1 cellular context compared by ENCODE assay signal in the genomic region with DNA sequence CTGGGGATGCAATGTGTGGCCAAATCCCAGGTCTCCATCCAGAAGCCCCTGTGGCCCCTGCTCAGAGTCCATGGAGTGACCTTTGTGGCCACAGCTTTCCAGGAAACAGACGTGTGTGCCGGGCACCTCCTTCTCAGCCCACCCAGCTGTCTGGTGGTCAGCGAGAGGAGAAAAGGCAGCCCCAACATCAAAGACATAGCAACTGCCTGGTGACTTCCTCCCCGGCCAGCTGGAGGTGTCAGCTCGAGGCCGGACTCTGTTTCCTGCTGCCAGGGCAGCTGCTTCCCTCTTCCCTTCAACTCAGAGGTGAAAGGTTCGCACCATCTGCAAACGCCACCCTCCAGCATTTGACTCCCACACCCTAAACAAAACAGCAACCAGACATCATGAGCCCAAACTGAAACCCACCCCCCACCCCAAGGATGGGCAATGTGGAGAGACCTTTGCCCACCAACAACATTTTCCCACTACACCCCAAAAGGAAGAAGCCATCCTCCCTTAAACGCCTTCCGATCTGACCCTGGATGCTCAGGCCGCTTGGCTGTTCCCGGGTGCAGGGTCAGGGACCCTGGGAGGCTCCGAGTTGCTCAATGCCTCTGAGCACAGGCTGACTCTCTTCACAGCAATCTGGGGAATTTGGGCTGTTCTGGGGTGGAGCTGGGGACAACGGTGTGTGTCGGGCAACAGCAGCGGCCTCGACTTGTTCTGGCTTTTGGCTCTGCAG.
TF ChIP-seq lines count a peak whose summit lies in the region.

No MANE protein-coding gene starts in this region.

TF ChIP-seq in HepG2, 621 proteins besides CTCF, POLR2A, EP300 and RAD21 (continued from another document and continues in another):
- TF ChIP-seq, protein P1, sequence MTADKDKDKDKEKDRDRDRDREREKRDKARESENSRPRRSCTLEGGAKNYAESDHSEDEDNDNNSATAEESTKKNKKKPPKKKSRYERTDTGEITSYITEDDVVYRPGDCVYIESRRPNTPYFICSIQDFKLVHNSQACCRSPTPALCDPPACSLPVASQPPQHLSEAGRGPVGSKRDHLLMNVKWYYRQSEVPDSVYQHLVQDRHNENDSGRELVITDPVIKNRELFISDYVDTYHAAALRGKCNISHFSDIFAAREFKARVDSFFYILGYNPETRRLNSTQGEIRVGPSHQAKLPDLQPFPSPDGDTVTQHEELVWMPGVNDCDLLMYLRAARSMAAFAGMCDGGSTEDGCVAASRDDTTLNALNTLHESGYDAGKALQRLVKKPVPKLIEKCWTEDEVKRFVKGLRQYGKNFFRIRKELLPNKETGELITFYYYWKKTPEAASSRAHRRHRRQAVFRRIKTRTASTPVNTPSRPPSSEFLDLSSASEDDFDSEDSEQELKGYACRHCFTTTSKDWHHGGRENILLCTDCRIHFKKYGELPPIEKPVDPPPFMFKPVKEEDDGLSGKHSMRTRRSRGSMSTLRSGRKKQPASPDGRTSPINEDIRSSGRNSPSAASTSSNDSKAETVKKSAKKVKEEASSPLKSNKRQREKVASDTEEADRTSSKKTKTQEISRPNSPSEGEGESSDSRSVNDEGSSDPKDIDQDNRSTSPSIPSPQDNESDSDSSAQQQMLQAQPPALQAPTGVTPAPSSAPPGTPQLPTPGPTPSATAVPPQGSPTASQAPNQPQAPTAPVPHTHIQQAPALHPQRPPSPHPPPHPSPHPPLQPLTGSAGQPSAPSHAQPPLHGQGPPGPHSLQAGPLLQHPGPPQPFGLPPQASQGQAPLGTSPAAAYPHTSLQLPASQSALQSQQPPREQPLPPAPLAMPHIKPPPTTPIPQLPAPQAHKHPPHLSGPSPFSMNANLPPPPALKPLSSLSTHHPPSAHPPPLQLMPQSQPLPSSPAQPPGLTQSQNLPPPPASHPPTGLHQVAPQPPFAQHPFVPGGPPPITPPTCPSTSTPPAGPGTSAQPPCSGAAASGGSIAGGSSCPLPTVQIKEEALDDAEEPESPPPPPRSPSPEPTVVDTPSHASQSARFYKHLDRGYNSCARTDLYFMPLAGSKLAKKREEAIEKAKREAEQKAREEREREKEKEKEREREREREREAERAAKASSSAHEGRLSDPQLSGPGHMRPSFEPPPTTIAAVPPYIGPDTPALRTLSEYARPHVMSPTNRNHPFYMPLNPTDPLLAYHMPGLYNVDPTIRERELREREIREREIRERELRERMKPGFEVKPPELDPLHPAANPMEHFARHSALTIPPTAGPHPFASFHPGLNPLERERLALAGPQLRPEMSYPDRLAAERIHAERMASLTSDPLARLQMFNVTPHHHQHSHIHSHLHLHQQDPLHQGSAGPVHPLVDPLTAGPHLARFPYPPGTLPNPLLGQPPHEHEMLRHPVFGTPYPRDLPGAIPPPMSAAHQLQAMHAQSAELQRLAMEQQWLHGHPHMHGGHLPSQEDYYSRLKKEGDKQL (CRISPR knock-in tag; IDR thresholded peaks at IDR 0.05; ENCODE audit: low read depth), result peak; percentile 54; the same call in 1 of the 2 replicates
- TF ChIP-seq PREB (CRISPR knock-in tag; IDR thresholded peaks at IDR 0.05) (no peak), LBX2 (CRISPR knock-in tag; IDR thresholded peaks at IDR 0.05; ENCODE audit: borderline replicate concordance) (no peak), PCBP2 (optimal IDR thresholded peaks at IDR 0.05; ENCODE audit: low read depth, low read length, poor library complexity, severe bottlenecking) (no peak), MLLT10 (CRISPR knock-in tag; IDR thresholded peaks at IDR 0.05) (no peak), HNRNPH1 (optimal IDR thresholded peaks at IDR 0.05; ENCODE audit: low read depth, low read length) (no peak), NR2C2 (CRISPR knock-in tag; IDR thresholded peaks at IDR 0.05; ENCODE audit: borderline replicate concordance) (peak; percentile 57; the same call in 1 of the 2 replicates), ZNF782 (CRISPR knock-in tag; IDR thresholded peaks at IDR 0.05; ENCODE audit: borderline replicate concordance) (no peak), ZNF572 (CRISPR knock-in tag; IDR thresholded peaks at IDR 0.05) (no peak), SALL1 (CRISPR knock-in tag; IDR thresholded peaks at IDR 0.05) (peak; percentile 80), ZFAT (CRISPR knock-in tag; conservative IDR thresholded peaks at IDR 0.05) (no peak), THYN1 (CRISPR knock-in tag; IDR thresholded peaks at IDR 0.05; ENCODE audit: borderline replicate concordance, low read depth) (no peak), ZNF746 (CRISPR knock-in tag; IDR thresholded peaks at IDR 0.05) (no peak), SIX4 (CRISPR knock-in tag; IDR thresholded peaks at IDR 0.05) (no peak), GLMP (CRISPR knock-in tag; IDR thresholded peaks at IDR 0.05; ENCODE audit: borderline replicate concordance) (no peak), IKZF5 (CRISPR knock-in tag; IDR thresholded peaks at IDR 0.05) (peak; percentile 73; the same call in 1 of the 2 replicates), STAT5B (CRISPR knock-in tag; IDR thresholded peaks at IDR 0.05) (no peak), TARDBP (CRISPR knock-in tag; IDR thresholded peaks at IDR 0.05) (0 out of 2 replicates have a peak, but pooled peaks have one; percentile 28), ZNF839 (CRISPR knock-in tag; IDR thresholded peaks at IDR 0.05; ENCODE audit: borderline replicate concordance) (no peak), ZNF710 (CRISPR knock-in tag; IDR thresholded peaks at IDR 0.05; ENCODE audit: borderline replicate concordance) (peak; percentile 52; the same call in 1 of the 2 replicates), ZNF234 (CRISPR knock-in tag; conservative IDR thresholded peaks at IDR 0.05) (no peak), ZNF138 (CRISPR knock-in tag; IDR thresholded peaks at IDR 0.05; ENCODE audit: low read depth) (no peak), ISX (CRISPR knock-in tag; conservative IDR thresholded peaks at IDR 0.05) (no peak), SP140L (CRISPR knock-in tag; IDR thresholded peaks at IDR 0.05; ENCODE audit: borderline replicate concordance) (no peak), ZNF567 (CRISPR knock-in tag; IDR thresholded peaks at IDR 0.05; ENCODE audit: borderline replicate concordance) (no peak), MED13 (CRISPR knock-in tag; IDR thresholded peaks at IDR 0.05) (no peak), YEATS2 (CRISPR knock-in tag; IDR thresholded peaks at IDR 0.05; ENCODE audit: borderline replicate concordance) (no peak), ZNF160 (CRISPR knock-in tag; IDR thresholded peaks at IDR 0.05) (0 out of 2 replicates have a peak, but pooled peaks have one; percentile 31), AFF4 (CRISPR knock-in tag; IDR thresholded peaks at IDR 0.05) (no peak), BCL6 (CRISPR knock-in tag; IDR thresholded peaks at IDR 0.05) (peak; percentile 100), ZNF614 (CRISPR knock-in tag; IDR thresholded peaks at IDR 0.05; ENCODE audit: borderline replicate concordance) (peak; percentile 19; the same call in 1 of the 2 replicates), ZMAT5 (CRISPR knock-in tag; IDR thresholded peaks at IDR 0.05; ENCODE audit: borderline replicate concordance, low read depth) (no peak)
- TF ChIP-seq, protein P2, sequence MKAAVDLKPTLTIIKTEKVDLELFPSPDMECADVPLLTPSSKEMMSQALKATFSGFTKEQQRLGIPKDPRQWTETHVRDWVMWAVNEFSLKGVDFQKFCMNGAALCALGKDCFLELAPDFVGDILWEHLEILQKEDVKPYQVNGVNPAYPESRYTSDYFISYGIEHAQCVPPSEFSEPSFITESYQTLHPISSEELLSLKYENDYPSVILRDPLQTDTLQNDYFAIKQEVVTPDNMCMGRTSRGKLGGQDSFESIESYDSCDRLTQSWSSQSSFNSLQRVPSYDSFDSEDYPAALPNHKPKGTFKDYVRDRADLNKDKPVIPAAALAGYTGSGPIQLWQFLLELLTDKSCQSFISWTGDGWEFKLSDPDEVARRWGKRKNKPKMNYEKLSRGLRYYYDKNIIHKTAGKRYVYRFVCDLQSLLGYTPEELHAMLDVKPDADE (CRISPR knock-in tag; IDR thresholded peaks at IDR 0.05), result no peak
- TF ChIP-seq, protein P3, sequence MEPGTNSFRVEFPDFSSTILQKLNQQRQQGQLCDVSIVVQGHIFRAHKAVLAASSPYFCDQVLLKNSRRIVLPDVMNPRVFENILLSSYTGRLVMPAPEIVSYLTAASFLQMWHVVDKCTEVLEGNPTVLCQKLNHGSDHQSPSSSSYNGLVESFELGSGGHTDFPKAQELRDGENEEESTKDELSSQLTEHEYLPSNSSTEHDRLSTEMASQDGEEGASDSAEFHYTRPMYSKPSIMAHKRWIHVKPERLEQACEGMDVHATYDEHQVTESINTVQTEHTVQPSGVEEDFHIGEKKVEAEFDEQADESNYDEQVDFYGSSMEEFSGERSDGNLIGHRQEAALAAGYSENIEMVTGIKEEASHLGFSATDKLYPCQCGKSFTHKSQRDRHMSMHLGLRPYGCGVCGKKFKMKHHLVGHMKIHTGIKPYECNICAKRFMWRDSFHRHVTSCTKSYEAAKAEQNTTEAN (CRISPR knock-in tag; conservative IDR thresholded peaks at IDR 0.05), result peak; percentile 72; the same call in 1 of the 2 replicates
- TF ChIP-seq, protein P4, sequence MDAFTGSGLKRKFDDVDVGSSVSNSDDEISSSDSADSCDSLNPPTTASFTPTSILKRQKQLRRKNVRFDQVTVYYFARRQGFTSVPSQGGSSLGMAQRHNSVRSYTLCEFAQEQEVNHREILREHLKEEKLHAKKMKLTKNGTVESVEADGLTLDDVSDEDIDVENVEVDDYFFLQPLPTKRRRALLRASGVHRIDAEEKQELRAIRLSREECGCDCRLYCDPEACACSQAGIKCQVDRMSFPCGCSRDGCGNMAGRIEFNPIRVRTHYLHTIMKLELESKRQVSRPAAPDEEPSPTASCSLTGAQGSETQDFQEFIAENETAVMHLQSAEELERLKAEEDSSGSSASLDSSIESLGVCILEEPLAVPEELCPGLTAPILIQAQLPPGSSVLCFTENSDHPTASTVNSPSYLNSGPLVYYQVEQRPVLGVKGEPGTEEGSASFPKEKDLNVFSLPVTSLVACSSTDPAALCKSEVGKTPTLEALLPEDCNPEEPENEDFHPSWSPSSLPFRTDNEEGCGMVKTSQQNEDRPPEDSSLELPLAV (CRISPR knock-in tag; conservative IDR thresholded peaks at IDR 0.05; ENCODE audit: low read depth), result no peak
